Comparison of ENCODE assay signal across 8 cellular contexts in the genomic region with DNA sequence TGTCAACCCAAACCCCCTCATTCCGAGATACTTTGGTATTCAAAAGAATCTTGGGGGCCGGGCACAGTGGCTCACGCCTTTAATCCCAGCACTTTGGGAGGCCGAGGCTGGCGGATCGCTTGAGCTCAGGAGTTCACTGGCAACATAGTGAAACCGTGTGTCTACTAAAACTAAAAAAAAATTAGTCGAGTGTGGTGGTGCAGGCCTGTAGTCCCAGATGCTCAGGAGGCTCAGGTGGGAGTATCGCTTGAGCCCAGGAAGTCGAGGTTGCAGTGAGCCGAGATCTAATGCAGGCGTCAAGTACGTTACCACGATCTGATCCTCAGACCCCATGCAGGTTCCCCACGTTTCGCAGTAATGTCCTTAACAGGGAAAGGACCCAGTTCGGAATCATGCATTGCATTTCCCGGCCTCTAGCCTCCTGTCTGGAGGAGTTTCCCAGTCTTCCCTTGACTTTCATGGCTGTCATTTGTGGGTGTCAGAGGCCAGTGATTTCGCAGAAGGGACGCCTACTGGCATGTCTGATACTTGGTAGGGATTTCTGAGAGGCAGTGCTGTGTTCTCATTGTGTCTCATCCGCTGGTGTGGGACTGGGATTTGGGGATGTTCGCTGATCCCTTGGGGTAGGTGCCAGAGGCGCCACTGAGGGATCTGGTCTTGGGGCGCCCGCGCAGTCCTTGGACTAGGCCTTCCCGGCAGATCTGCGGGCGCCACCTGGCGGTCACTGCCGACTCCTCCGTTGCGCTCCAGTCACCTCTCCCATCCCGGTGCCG. TPM values are rescaled to one million over a fixed set of nuclear protein-coding genes. Genes with fewer than 3 reads are reported as not detected.
A peak's percentile ranks its signal among the peaks of the same experiment; 100 is the strongest.
DNase-seq lines count a peak whose midpoint lies in the region; TF ChIP-seq lines count a peak whose summit lies in the region.

No MANE protein-coding gene starts in this region.

- peak overlapping the region; percentile 79 for H3K4me2 ChIP-seq in Karpas-422 (ENCODE audit: low read depth, low read length, poor library complexity, severe bottlenecking)
- H3K4me2 ChIP-seq in neural cell (ENCODE audit: low read length) = peak overlapping the region; percentile 0

- H2AFZ ChIP-seq in Karpas-422 (ENCODE audit: low read length) = no peak overlapping the region
- no peak overlapping the region for H2AFZ ChIP-seq in neural cell (ENCODE audit: low read depth, low read length)

- no peaks in the 10 kb centered on the region for H3K9me2 ChIP-seq in Karpas-422 (replicated peaks; ENCODE audit: insufficient read depth, low read length)
- no peaks in the 10 kb centered on the region for H3K9me2 ChIP-seq in neural cell (ENCODE audit: insufficient read depth, low read length)

- H3K9me3 Mint-ChIP-seq in stimulated activated naive CD8-positive, alpha-beta T cell treated with anti-CD3 and anti-CD28 coated beads, Interleukin-15, Interleukin-2, amounts not matched to agents 100 ng/mL and 50 ng/mL, for 24 hours = no peaks in the 10 kb centered on the region

- H4K20me1 ChIP-seq in Karpas-422 (ENCODE audit: insufficient read depth, low read depth, low read length) = no peaks in the 10 kb centered on the region; the same call in 1 of the 2 replicates
- H4K20me1 ChIP-seq in neural cell (ENCODE audit: insufficient read depth) = no peaks in the 10 kb centered on the region

- H3K27ac Mint-ChIP-seq in stimulated activated naive CD8-positive, alpha-beta T cell treated with anti-CD3 and anti-CD28 coated beads, Interleukin-15, Interleukin-2, amounts not matched to agents 100 ng/mL and 50 ng/mL, for 24 hours = peak overlapping the region; percentile 94

- no peaks in the 10 kb centered on the region for H3K27me3 ChIP-seq in Karpas-422 (ENCODE audit: low read length)
- H3K27me3 ChIP-seq in neural cell (ENCODE audit: insufficient read depth, low read depth, low read length) = no peaks in the 10 kb centered on the region

- TF ChIP-seq CTCF in fibroblast of villous mesenchyme (IDR thresholded peaks at IDR 0.05; ENCODE audit: insufficient read depth, low read depth, low read length) (peak; percentile 88), neural cell (IDR thresholded peaks at IDR 0.05; ENCODE audit: poor library complexity, severe bottlenecking) (peak; percentile 74)

- H3K27ac ChIP-seq in Karpas-422 (ENCODE audit: low read length) (peak overlapping the region; percentile 77), neural cell (ENCODE audit: low read length) (no peak overlapping the region)

- H3K36me3 Mint-ChIP-seq in stimulated activated naive CD8-positive, alpha-beta T cell treated with anti-CD3 and anti-CD28 coated beads, Interleukin-15, Interleukin-2, amounts not matched to agents 100 ng/mL and 50 ng/mL, for 24 hours (ENCODE audit: low read depth) = peaks cover 20% of the 10 kb centered on the region

- no peaks in the 10 kb centered on the region for H3F3A ChIP-seq in neural cell (ENCODE audit: insufficient read depth, low read length, poor library complexity, severe bottlenecking)

- H3K9me3 ChIP-seq in Karpas-422 (ENCODE audit: low read length) (no peaks in the 10 kb centered on the region), neural cell (ENCODE audit: low read length) (no peaks in the 10 kb centered on the region)

- TF ChIP-seq EP300 in neural cell (conservative IDR thresholded peaks at IDR 0.05; ENCODE audit: poor library complexity, severe bottlenecking) = no peak

- peaks cover 38% of the 10 kb centered on the region for H3K4me1 Mint-ChIP-seq in stimulated activated naive CD8-positive, alpha-beta T cell treated with anti-CD3 and anti-CD28 coated beads, Interleukin-15, Interleukin-2, amounts not matched to agents 100 ng/mL and 50 ng/mL, for 24 hours (ENCODE audit: low read depth)

- peaks cover 16% of the 10 kb centered on the region; the same call in 1 of the 2 replicates for H3K36me3 ChIP-seq in Karpas-422 (ENCODE audit: insufficient read depth, low read length)
- H3K36me3 ChIP-seq in neural cell (ENCODE audit: insufficient read depth, low read length) = no peaks in the 10 kb centered on the region

- peak overlapping the region; percentile 65 for H3K4me3 ChIP-seq in Karpas-422 (ENCODE audit: low read length)
- peak overlapping the region; percentile 67 for H3K4me3 ChIP-seq in fibroblast of villous mesenchyme (ENCODE audit: low read depth, low read length)
- peak overlapping the region; percentile 55 for H3K4me3 ChIP-seq in neural cell (ENCODE audit: low read length)

- H3K79me2 ChIP-seq in Karpas-422 (ENCODE audit: low read length) (peaks cover 62% of the 10 kb centered on the region), neural cell (replicated peaks; ENCODE audit: insufficient read depth, low read length) (peaks cover 26% of the 10 kb centered on the region)

- H3K27me3 Mint-ChIP-seq in stimulated activated naive CD8-positive, alpha-beta T cell treated with anti-CD3 and anti-CD28 coated beads, Interleukin-15, Interleukin-2, amounts not matched to agents 100 ng/mL and 50 ng/mL, for 24 hours = no peaks in the 10 kb centered on the region

- TF ChIP-seq RAD21 in neural cell (conservative IDR thresholded peaks at IDR 0.05) = peak; percentile 62

- peak overlapping the region; percentile 90 for H3K4me3 Mint-ChIP-seq in stimulated activated naive CD8-positive, alpha-beta T cell treated with anti-CD3 and anti-CD28 coated beads, Interleukin-15, Interleukin-2, amounts not matched to agents 100 ng/mL and 50 ng/mL, for 24 hours

- DNase-seq in EL (peak; percentile 87), H4 (ENCODE audit: low spot score) (peak; percentile 74), Karpas-422 (peak; percentile 92), RPMI8226 (peak; percentile 90), fibroblast of villous mesenchyme (ENCODE audit: low read depth) (peak; percentile 86)
- peak; percentile 86 for DNase-seq in activated T-helper 9 cell treated with anti-CD3 and anti-CD28 coated beads, Interleukin-2, amount 50 U/mL, for 16 hours (ENCODE audit: low read depth)

- H3K9ac ChIP-seq in Karpas-422 (ENCODE audit: low read length) (peak overlapping the region; percentile 70), neural cell (ENCODE audit: low read length) (no peak overlapping the region)

- H3K4me1 ChIP-seq in Karpas-422 (ENCODE audit: low read length) = peaks cover 25% of the 10 kb centered on the region

TF ChIP-seq in neural cell, 6 proteins besides CTCF, POLR2A, EP300 and RAD21:
- peak; percentile 73 for TF ChIP-seq SMC3 (conservative IDR thresholded peaks at IDR 0.05; ENCODE audit: poor library complexity)
- no peak for TF ChIP-seq POLR2AphosphoS5 (IDR thresholded peaks at IDR 0.05)
- TF ChIP-seq MXI1 (conservative IDR thresholded peaks at IDR 0.05; ENCODE audit: poor library complexity, severe bottlenecking) = no peak

RNA-seq across cellular contexts. Expression of a gene that starts 39.3 kb away (rescaled TPM):
- 543 and 644 TPM in 2 replicates for total RNA-seq in H4 (2014; rRNA removed; shearing (Covaris generic))
- 430 and 561 TPM in 2 replicates for total RNA-seq in Karpas-422 (2014; rRNA removed; shearing (Covaris generic); ENCODE audit: low replicate concordance)
- 177 and 255 TPM in 2 replicates for total RNA-seq in fibroblast of villous mesenchyme
- 1,995 and 2,070 TPM in 2 replicates for polyA plus RNA-seq in neural cell
- 339 and 402 TPM in 2 replicates for polyA minus RNA-seq in neural cell

RNA-seq across cellular contexts. Expression of a gene that starts 57.4 kb away (rescaled TPM):
- 1.4 TPM in 2 replicates for total RNA-seq in H4 (2014; rRNA removed; shearing (Covaris generic))
- total RNA-seq in Karpas-422 (2014; rRNA removed; shearing (Covaris generic); ENCODE audit: low replicate concordance) = 0.25 TPM in 1 of 2 replicates, not detected in the other
- 0.86 and 0.97 TPM in 2 replicates for total RNA-seq in fibroblast of villous mesenchyme
- polyA plus RNA-seq in neural cell = 0.09 and 1.1 TPM in 2 replicates
- polyA minus RNA-seq in neural cell = 1.2 TPM in 1 of 2 replicates, not detected in the other
